ENCODE assay signal across 15 cellular contexts in genomic region chr4:94913316-94913715, GRCh38.
DNase-seq lines count a peak whose midpoint lies in the region; ATAC-seq lines count a peak whose summit lies in the region.
"Had no signal": no experiment of that assay in that cellular context is flagged by ENCODE, and none has a peak within 500 bp of the region (broad histone marks: within the 10 kb centered on the region; RNA-seq: fewer than 3 reads in every experiment).

No MANE protein-coding gene starts in this region.

- peaks cover 3% of the 10 kb centered on the region for H3K36me3 Mint-ChIP-seq in activated naive CD8-positive, alpha-beta T cell treated with anti-CD3 and anti-CD28 coated beads, Interleukin-2, amount 10 ng/mL, durations not matched to agents 7 days and 5 days
- H3K36me3 Mint-ChIP-seq in activated naive CD8-positive, alpha-beta T cell treated with anti-CD3 and anti-CD28 coated beads, Interleukin-2, amount 50 U/mL, for 24 hours (ENCODE audit: low read depth) = no peaks in the 10 kb centered on the region
- H3K36me3 Mint-ChIP-seq: memory B cell had no signal

- peaks cover 7% of the 10 kb centered on the region for H3K4me1 Mint-ChIP-seq in activated naive CD8-positive, alpha-beta T cell treated with anti-CD3 and anti-CD28 coated beads, Interleukin-2, amount 10 ng/mL, durations not matched to agents 7 days and 5 days
- peaks cover 6% of the 10 kb centered on the region for H3K4me1 Mint-ChIP-seq in activated naive CD8-positive, alpha-beta T cell treated with anti-CD3 and anti-CD28 coated beads, Interleukin-2, amount 50 U/mL, for 24 hours
- H3K4me1 Mint-ChIP-seq: memory B cell had no signal

- peaks cover 5% of the 10 kb centered on the region for H3K9me3 Mint-ChIP-seq in activated naive CD8-positive, alpha-beta T cell treated with anti-CD3 and anti-CD28 coated beads, Interleukin-2, amount 10 ng/mL, durations not matched to agents 7 days and 5 days
- peaks cover 12% of the 10 kb centered on the region for H3K9me3 Mint-ChIP-seq in activated naive CD8-positive, alpha-beta T cell treated with anti-CD3 and anti-CD28 coated beads, Interleukin-2, amount 50 U/mL, for 24 hours

- peak overlapping the region; percentile 76 for H3K27ac Mint-ChIP-seq in activated naive CD8-positive, alpha-beta T cell treated with anti-CD3 and anti-CD28 coated beads, Interleukin-2, amount 10 ng/mL, durations not matched to agents 7 days and 5 days
- H3K27ac Mint-ChIP-seq in activated naive CD8-positive, alpha-beta T cell treated with anti-CD3 and anti-CD28 coated beads, Interleukin-2, amount 50 U/mL, for 24 hours = no peak overlapping the region
- H3K27ac Mint-ChIP-seq: memory B cell had no signal

- POLR2A ChIA-PET in activated naive CD8-positive, alpha-beta T cell treated with anti-CD3 and anti-CD28 coated beads, Interleukin-2, amount 10 ng/mL, durations not matched to agents 7 days and 5 days (lab: Charles Lee) = no interaction called here

- no peaks in the 10 kb centered on the region for H3K27me3 Mint-ChIP-seq in activated naive CD8-positive, alpha-beta T cell treated with anti-CD3 and anti-CD28 coated beads, Interleukin-2, amount 10 ng/mL, durations not matched to agents 7 days and 5 days
- H3K27me3 Mint-ChIP-seq in activated naive CD8-positive, alpha-beta T cell treated with anti-CD3 and anti-CD28 coated beads, Interleukin-2, amount 50 U/mL, for 24 hours = no peaks in the 10 kb centered on the region
- H3K27me3 Mint-ChIP-seq: memory B cell had no signal

- H3K4me3 Mint-ChIP-seq in activated naive CD8-positive, alpha-beta T cell treated with anti-CD3 and anti-CD28 coated beads, Interleukin-2, amount 10 ng/mL, durations not matched to agents 7 days and 5 days = no peak overlapping the region
- H3K4me3 Mint-ChIP-seq in activated naive CD8-positive, alpha-beta T cell treated with anti-CD3 and anti-CD28 coated beads, Interleukin-2, amount 50 U/mL, for 24 hours = no peak overlapping the region
- H3K4me3 Mint-ChIP-seq: memory B cell had no signal

- no peak for DNase-seq in activated naive CD8-positive, alpha-beta T cell treated with anti-CD3 and anti-CD28 coated beads, Interleukin-2, amount 10 ng/mL, durations not matched to agents 7 days and 5 days
- DNase-seq in activated naive CD8-positive, alpha-beta T cell treated with anti-CD3 and anti-CD28 coated beads, Interleukin-2, amount 50 U/mL, for 24 hours = no peak
- DNase-seq in dermis blood vessel endothelial cell (no peak), hippocampal formation (lab: John Stamatoyannopoulos, UW) (no peak)
- DNase-seq in stimulated activated CD4-positive, alpha-beta T cell treated with anti-CD3 and anti-CD28 coated beads, Interleukin-4, amount 100 ng/mL, for 4 hours = no peak
- DNase-seq: activated CD4-positive, CD25-positive, alpha-beta regulatory T cell; activated gamma-delta T cell treated with Interleukin-2 at 50 U/mL for 16 hours; Kasumi-1; NCI-H2081; NK-92 treated with Interleukin-12 subunit alpha and Interleukin-12 subunit beta, amount 100 ng/mL, for 24 hours; ovary had no signal

- ATAC-seq in activated naive CD8-positive, alpha-beta T cell treated with anti-CD3 and anti-CD28 coated beads, Interleukin-2, amount 10 ng/mL, durations not matched to agents 7 days and 5 days (ENCODE audit: low read depth) = peak; percentile 14
- ATAC-seq in activated naive CD8-positive, alpha-beta T cell treated with anti-CD3 and anti-CD28 coated beads, Interleukin-2, amount 50 U/mL, for 24 hours = no peak
- ATAC-seq in GM21737 (IDR thresholded peaks at IDR 0.05; ENCODE audit: unreplicated experiment) (peak; percentile 78), HG03354 (IDR thresholded peaks at IDR 0.05; ENCODE audit: poor library complexity, severe bottlenecking, unreplicated experiment) (peak; percentile 87), HG02884 (IDR thresholded peaks at IDR 0.05; ENCODE audit: unreplicated experiment) (no peak)

Comparison
In these comparisons a context has a peak if more than half of its experiments do, and no peak if none do; other contexts are left out.
1. ATAC-seq: peak in activated naive CD8-positive, alpha-beta T cell treated with anti-CD3 and anti-CD28 coated beads, Interleukin-2, amount 10 ng/mL, durations not matched to agents 7 days and 5 days (single experiment), GM21737 (single experiment) and HG03354 (single experiment); none in activated naive CD8-positive, alpha-beta T cell treated with anti-CD3 and anti-CD28 coated beads, Interleukin-2, amount 50 U/mL, for 24 hours (single experiment) and HG02884 (single experiment).